27 cellular contexts compared by ENCODE assay signal in genomic region chr9:137449081-137449844, GRCh38. TPM values are rescaled to one million over a fixed set of nuclear protein-coding genes. Genes with fewer than 3 reads are reported as not detected.
DNase-seq lines count a peak whose midpoint lies in the region; ATAC-seq, FAIRE-seq and TF ChIP-seq lines count a peak whose summit lies in the region.
"Had no signal": no experiment of that assay in that cellular context is flagged by ENCODE, and none has a peak within 500 bp of the region (broad histone marks: within the 10 kb centered on the region; RNA-seq: fewer than 3 reads in every experiment).

No MANE protein-coding gene starts in this region.

- TF ChIP-seq CTCF in HepG2 (CRISPR knock-in tag; IDR thresholded peaks at IDR 0.05) (no peak), transverse colon (IDR thresholded peaks at IDR 0.05) (no peak)

- H3K27me3 ChIP-seq in HepG2 (ENCODE audit: control insufficient read depth in 1 of 2, insufficient read depth in 2 of 2, low read length in 2 of 2) (no peaks in the 10 kb centered on the region), transverse colon (no peaks in the 10 kb centered on the region)
- H3K27me3 ChIP-seq: left lung, Peyer's patch had no signal

- TF ChIP-seq EP300 in HepG2 (IDR thresholded peaks at IDR 0.05; ENCODE audit: low read depth in 2 of 2, low read length in 2 of 2) (no peak), HepG2 (CRISPR knock-in tag; IDR thresholded peaks at IDR 0.05; ENCODE audit: borderline replicate concordance) (no peak), transverse colon (IDR thresholded peaks at IDR 0.05; ENCODE audit: low read depth) (no peak)

- FAIRE-seq in HepG2 (lab: Jason Lieb, UNC) = no peak
- FAIRE-seq: bronchial epithelial cell, H54 had no signal

- peak overlapping the region in 2 of 3 donors; percentile 23 to 53 for H3K27ac Mint-ChIP-seq in IgD-negative memory B cell
- H3K27ac Mint-ChIP-seq: activated CD4-positive, alpha-beta memory T cell treated with anti-CD3 and anti-CD28 coated beads, Interleukin-2, amount 10 ng/mL, durations not matched to agents 7 days and 5 days; stimulated activated effector memory CD8-positive, alpha-beta T cell treated with anti-CD3 and anti-CD28 coated beads, Interleukin-12 subunit alpha, Interleukin-12 subunit beta, amount 100 ng/mL, for 72 hours had no signal

- intact Hi-C loops in left cardiac atrium (cut with DNase I) (no loop called here), left ventricle myocardium superior (cut with micrococcal nuclease) (no loop called here), HepG2 (cut with micrococcal nuclease; ENCODE audit: unreplicated experiment) (loop anchor here (5.0 kb wide), 1 partner anchor 162 kb away; no protein-coding TSS in a partner anchor), transverse colon (cut with DNase I; ENCODE audit: low total_unique reads) (no loop called here), head of caudate nucleus (cut with DNase I) (no loop called here)

- H3K36me3 ChIP-seq in HepG2 (replicated peaks in 1 of 2; ENCODE audit: control insufficient read depth in 1 of 2, insufficient read depth in 2 of 2, low read length in 2 of 2) (peaks cover 8 to 29% of the 10 kb centered on the region in 2 experiments), transverse colon (no peaks in the 10 kb centered on the region)

- no peak overlapping the region for H3K4me2 ChIP-seq in HepG2 (ENCODE audit: low read depth, low read length)

- WGBS in HepG2 (ENCODE audit: low lambda C conversion rate) = 94% methylated on average over 29 of the region's 36 CpGs
- WGBS in transverse colon (ENCODE audit: low coverage in 1 of 2), 2 donors = 87 to 100% methylated on average over 1 to 16 of the region's 36 CpGs

- peaks cover 7% of the 10 kb centered on the region; the same call in 1 of the 2 replicates for H4K20me1 ChIP-seq in HepG2 (ENCODE audit: insufficient read depth, low read length)

- H3K4me3 Mint-ChIP-seq in IgD-negative memory B cell = peak overlapping the region in 2 of 4 donors; percentile 50 to 60
- H3K4me3 Mint-ChIP-seq: activated CD4-positive, alpha-beta memory T cell treated with anti-CD3 and anti-CD28 coated beads, Interleukin-2, amount 10 ng/mL, durations not matched to agents 7 days and 5 days; activated T-cell treated with anti-CD3 and anti-CD28 coated beads, Interleukin-2, amount 50 U/mL, for 4 hours; stimulated activated effector memory CD8-positive, alpha-beta T cell treated with anti-CD3 and anti-CD28 coated beads, Interleukin-12 subunit alpha, Interleukin-12 subunit beta, amount 100 ng/mL, for 72 hours had no signal

- POLR2A ChIA-PET in HepG2 (lab: Yijun Ruan, JAX) = interaction anchor here (0.6 to 1.8 kb wide), 4 partner anchors 10 to 197 kb away, joined by 3 to 5 read pairs (median 4); partner anchors contain the start of genes EXD3, NOXA1, NRARP and NSMF

- peaks cover 8 to 16% (median 10%) of the 10 kb centered on the region in 3 donors for H3K4me1 Mint-ChIP-seq in IgD-negative memory B cell

- no peak for TF ChIP-seq POLR2A in HepG2 (IDR thresholded peaks at IDR 0.05; ENCODE audit: insufficient read depth in 1 of 2, low read depth in 2 of 2, low read length in 2 of 2)
- no peak for TF ChIP-seq POLR2A in transverse colon (IDR thresholded peaks at IDR 0.05)

- H3K4me3 ChIP-seq in HepG2 (replicated peaks in 1 of 3; ENCODE audit: insufficient read depth in 1 of 3, low read depth in 2 of 3, low read length in 3 of 3) = no peak overlapping the region
- H3K4me3 ChIP-seq in transverse colon = no peak overlapping the region
- H3K4me3 ChIP-seq: heart right ventricle, left lung, Peyer's patch, thoracic aorta had no signal

- H3K79me2 ChIP-seq in HepG2 (ENCODE audit: insufficient read depth, low read length) = peaks cover 2% of the 10 kb centered on the region

- no peaks in the 10 kb centered on the region for H3K36me3 Mint-ChIP-seq in IgD-negative memory B cell

- peaks cover 10% of the 10 kb centered on the region for H3K27me3 Mint-ChIP-seq in IgD-negative memory B cell

- DNase-seq in left cardiac atrium = peak; percentile 26
- no peak for DNase-seq in left ventricle myocardium superior
- DNase-seq in HepG2 (ENCODE audit: low spot score) = no peak
- DNase-seq in transverse colon = peak; percentile 8
- no peak for DNase-seq in head of caudate nucleus
- DNase-seq in COLO668 (lab: John Stamatoyannopoulos, UW; ENCODE audit: unreplicated experiment) = no peak
- DNase-seq: activated CD4-positive, alpha-beta memory T cell treated with anti-CD3 and anti-CD28 coated beads, Interleukin-2, amount 10 ng/mL, durations not matched to agents 7 days and 5 days; activated CD4-positive, CD25-positive, alpha-beta regulatory T cell; dermis blood vessel endothelial cell; DMS79 treated with DMSO at 0.1 percent for 48 hours; Karpas-422; NCI-H1105 treated with DMSO at 0.1 percent for 48 hours; NCI-H446 treated with DMSO at 0.1 percent for 48 hours; occipital lobe had no signal

- ATAC-seq in left cardiac atrium = no peak
- ATAC-seq in left ventricle myocardium superior = no peak
- ATAC-seq in HepG2 = no peak
- ATAC-seq in HG02642 (IDR thresholded peaks at IDR 0.05; ENCODE audit: poor library complexity, unreplicated experiment) = no peak
- ATAC-seq: activated T-cell treated with anti-CD3 and anti-CD28 coated beads, Interleukin-2, amount 50 U/mL, for 4 hours; heart right ventricle; left lung; stimulated activated effector memory CD8-positive, alpha-beta T cell treated with anti-CD3 and anti-CD28 coated beads, Interleukin-12 subunit alpha, Interleukin-12 subunit beta, amount 100 ng/mL, for 72 hours had no signal

- in situ Hi-C loops in HepG2 (cut with HindIII; ENCODE audit: extremely low pct_ligation_motif_present, low pct_unique_long_range_greater_than_20kb) (no loop called here), transverse colon (cut with MboI; ENCODE audit: low pct_ligation_motif_present in 1 of 4, low pct_unique_long_range_greater_than_20kb in 1 of 4, low sequenced_read_pairs in 3 of 4) (no loop called here)

- H2AFZ ChIP-seq in HepG2 (ENCODE audit: low read length) = no peak overlapping the region

- no peaks in the 10 kb centered on the region for H3K9me3 ChIP-seq in HepG2 (ENCODE audit: low read length)
- no peaks in the 10 kb centered on the region for H3K9me3 ChIP-seq in transverse colon
- H3K9me3 ChIP-seq: heart right ventricle, left lung, Peyer's patch, thoracic aorta had no signal

- no peak for TF ChIP-seq RAD21 in HepG2 (CRISPR knock-in tag; IDR thresholded peaks at IDR 0.05)

- CTCF ChIA-PET in HepG2 (lab: Yijun Ruan, JAX; ENCODE audit: low intra/inter-chr PET ratio, low total read pairs) = no interaction called here

- TSS peak; percentile 51 for BruUV-seq in HepG2 (replicated peaks; lab: Mats Ljungman, UMichigan)

- no peaks in the 10 kb centered on the region for H3K9me3 Mint-ChIP-seq in IgD-negative memory B cell
- H3K9me3 Mint-ChIP-seq: activated CD4-positive, alpha-beta memory T cell treated with anti-CD3 and anti-CD28 coated beads, Interleukin-2, amount 10 ng/mL, durations not matched to agents 7 days and 5 days; activated T-cell treated with anti-CD3 and anti-CD28 coated beads, Interleukin-2, amount 50 U/mL, for 4 hours; stimulated activated effector memory CD8-positive, alpha-beta T cell treated with anti-CD3 and anti-CD28 coated beads, Interleukin-12 subunit alpha, Interleukin-12 subunit beta, amount 100 ng/mL, for 72 hours; T-helper 2 cell treated with Interferon-gamma antibody and Interleukin-4, amounts not matched to agents 5 μg/mL and 100 μg/mL, for 36 hours had no signal

- no peak overlapping the region for H3K9ac ChIP-seq in HepG2 (ENCODE audit: insufficient read depth, low read depth, low read length)

- H3K4me1 ChIP-seq in HepG2 (ENCODE audit: insufficient read depth, low read length) = peaks cover 42% of the 10 kb centered on the region
- H3K4me1 ChIP-seq in transverse colon = peaks cover 6 to 20% (median 14%) of the 10 kb centered on the region in 4 donors

- H3K27ac ChIP-seq in HepG2 (ENCODE audit: extremely low read length, insufficient read depth, low read length) (peak overlapping the region; percentile 46), transverse colon (no peak overlapping the region)
- H3K27ac ChIP-seq: heart right ventricle, left lung, Peyer's patch, thoracic aorta had no signal

RNA-seq across cellular contexts. Expression of gene ENTPD8, which starts 8.1 kb away (rescaled TPM):
- total RNA-seq in left cardiac atrium (not detected), left ventricle myocardium superior (not detected), HepG2 (2016; rRNA removed; fragmentation: Illumina TruSeq; extraction: Trizol) (0.21 and 0.44 TPM in 2 replicates), transverse colon (100 to 1,000 TPM in 1 of 4 donors, 10 to 100 TPM in 3; 20.7 to 109 (median 63.8) TPM)
- polyA plus RNA-seq in IgD-negative memory B cell (not detected), HepG2 (2011; rRNA removed) (0.26 and 0.38 TPM in 2 replicates)
- total RNA-seq in HepG2 (2016; cell fraction: cytosol; rRNA removed; fragmentation: Illumina TruSeq; extraction: Trizol; ENCODE audit: low read depth) = 0.09 and 0.20 TPM in 2 replicates
- 0.33 and 0.43 TPM in 2 replicates for total RNA-seq in HepG2 (2016; cell fraction: insoluble cytoplasmic fraction; rRNA removed; fragmentation: Illumina TruSeq; extraction: Trizol)
- total RNA-seq in HepG2 (2016; cell fraction: membrane; rRNA removed; fragmentation: Illumina TruSeq; extraction: Trizol) = 0.21 and 0.37 TPM in 2 replicates
- total RNA-seq in HepG2 (2016; cell fraction: nucleus; rRNA removed; fragmentation: Illumina TruSeq; extraction: Trizol) = 0.28 and 0.34 TPM in 2 replicates
- 0.21 and 0.30 TPM in 2 replicates for polyA plus RNA-seq in HepG2 (2011; cell fraction: cytosol; rRNA removed)
- 3.0 and 3.2 TPM in 2 replicates for polyA plus RNA-seq in HepG2 (2011; cell fraction: nucleus; rRNA removed)
- polyA plus RNA-seq in HepG2 (2012) = 0.35 and 0.44 TPM in 2 replicates
- 0.05 and 0.14 TPM in 2 replicates for polyA plus RNA-seq in HepG2 (2016; cell fraction: cytosol; fragmentation: Illumina TruSeq; extraction: Trizol; ENCODE audit: low read depth)
- 0.25 TPM in 1 of 2 replicates, not detected in the other for polyA plus RNA-seq in HepG2 (2016; cell fraction: insoluble cytoplasmic fraction; fragmentation: Illumina TruSeq; extraction: Trizol; ENCODE audit: low read depth)
- polyA plus RNA-seq in HepG2 (2016; cell fraction: membrane; fragmentation: Illumina TruSeq; extraction: Trizol; ENCODE audit: low read depth) = 0.08 and 0.15 TPM in 2 replicates
- polyA plus RNA-seq in HepG2 (2016; cell fraction: nucleus; fragmentation: Illumina TruSeq; extraction: Trizol; ENCODE audit: insufficient read depth, low read depth) = 0.79 and 0.97 TPM in 2 replicates
- polyA minus RNA-seq in HepG2 (2011; rRNA and poly(A)+ RNA removed; ENCODE audit: low replicate concordance) = 0.26 TPM in 1 of 2 replicates, not detected in the other
- polyA minus RNA-seq in HepG2 (2011; cell fraction: cytosol; rRNA and poly(A)+ RNA removed) = not detected in 2 replicates
- polyA minus RNA-seq in HepG2 (2011; cell fraction: nucleus; rRNA and poly(A)+ RNA removed) = 0.26 and 0.37 TPM in 2 replicates
- total RNA-seq: activated CD4-positive, alpha-beta memory T cell treated with anti-CD3 and anti-CD28 coated beads, Interleukin-2, amount 10 ng/mL, durations not matched to agents 7 days and 5 days; activated T-cell treated with anti-CD3 and anti-CD28 coated beads, Interleukin-2, amount 50 U/mL, for 4 hours; bronchial epithelial cell; heart right ventricle; sciatic nerve; thoracic aorta had no signal
- polyA plus RNA-seq: AG04450 had no signal

RNA-seq across cellular contexts. Expression of gene NSMF, which starts 9.9 kb away (rescaled TPM):
- 10 to 100 TPM; 20.5 to 25.1 TPM for total RNA-seq in left cardiac atrium
- 10.2 TPM for total RNA-seq in left ventricle myocardium superior
- 3.4 TPM for polyA plus RNA-seq in IgD-negative memory B cell
- 38.3 and 44.3 TPM in 2 replicates for total RNA-seq in HepG2 (2016; rRNA removed; fragmentation: Illumina TruSeq; extraction: Trizol)
- total RNA-seq in HepG2 (2016; cell fraction: cytosol; rRNA removed; fragmentation: Illumina TruSeq; extraction: Trizol; ENCODE audit: low read depth) = 35.6 and 45.0 TPM in 2 replicates
- 31.9 and 43.2 TPM in 2 replicates for total RNA-seq in HepG2 (2016; cell fraction: insoluble cytoplasmic fraction; rRNA removed; fragmentation: Illumina TruSeq; extraction: Trizol)
- 88.7 and 95.2 TPM in 2 replicates for total RNA-seq in HepG2 (2016; cell fraction: membrane; rRNA removed; fragmentation: Illumina TruSeq; extraction: Trizol)
- total RNA-seq in HepG2 (2016; cell fraction: nucleus; rRNA removed; fragmentation: Illumina TruSeq; extraction: Trizol) = 47.8 and 56.5 TPM in 2 replicates
- polyA plus RNA-seq in HepG2 (2011; rRNA removed) = 183 and 271 TPM in 2 replicates
- polyA plus RNA-seq in HepG2 (2011; cell fraction: cytosol; rRNA removed) = 147 and 184 TPM in 2 replicates
- 1,153 and 1,227 TPM in 2 replicates for polyA plus RNA-seq in HepG2 (2011; cell fraction: nucleus; rRNA removed)
- polyA plus RNA-seq in HepG2 (2012) = 143 and 184 TPM in 2 replicates
- polyA plus RNA-seq in HepG2 (2016; cell fraction: cytosol; fragmentation: Illumina TruSeq; extraction: Trizol; ENCODE audit: low read depth) = 80.1 and 97.0 TPM in 2 replicates
- 62.3 and 80.0 TPM in 2 replicates for polyA plus RNA-seq in HepG2 (2016; cell fraction: insoluble cytoplasmic fraction; fragmentation: Illumina TruSeq; extraction: Trizol; ENCODE audit: low read depth)
- 159 and 160 TPM in 2 replicates for polyA plus RNA-seq in HepG2 (2016; cell fraction: membrane; fragmentation: Illumina TruSeq; extraction: Trizol; ENCODE audit: low read depth)
- polyA plus RNA-seq in HepG2 (2016; cell fraction: nucleus; fragmentation: Illumina TruSeq; extraction: Trizol; ENCODE audit: insufficient read depth, low read depth) = 179 and 193 TPM in 2 replicates
- 64.9 and 155 TPM in 2 replicates for polyA minus RNA-seq in HepG2 (2011; rRNA and poly(A)+ RNA removed; ENCODE audit: low replicate concordance)
- polyA minus RNA-seq in HepG2 (2011; cell fraction: cytosol; rRNA and poly(A)+ RNA removed) = 76.5 and 105 TPM in 2 replicates
- polyA minus RNA-seq in HepG2 (2011; cell fraction: nucleus; rRNA and poly(A)+ RNA removed) = 147 and 159 TPM in 2 replicates
- 100 to 1,000 TPM in 1 of 4 donors, 10 to 100 TPM in 3; 44.6 to 130 (median 55.2) TPM for total RNA-seq in transverse colon

RNA-seq across cellular contexts. Expression of gene NOXA1, which starts 26.1 kb away (rescaled TPM):
- total RNA-seq in left cardiac atrium = 1 to 10 TPM; 2.5 to 5.3 TPM
- 1.9 TPM for total RNA-seq in left ventricle myocardium superior
- 1.4 TPM for polyA plus RNA-seq in IgD-negative memory B cell
- total RNA-seq in HepG2 (2016; rRNA removed; fragmentation: Illumina TruSeq; extraction: Trizol) = 0.63 and 1.2 TPM in 2 replicates
- total RNA-seq in HepG2 (2016; cell fraction: cytosol; rRNA removed; fragmentation: Illumina TruSeq; extraction: Trizol; ENCODE audit: low read depth) = 0.81 and 1.1 TPM in 2 replicates
- 0.82 and 1.9 TPM in 2 replicates for total RNA-seq in HepG2 (2016; cell fraction: insoluble cytoplasmic fraction; rRNA removed; fragmentation: Illumina TruSeq; extraction: Trizol)
- 0.46 and 1.00 TPM in 2 replicates for total RNA-seq in HepG2 (2016; cell fraction: membrane; rRNA removed; fragmentation: Illumina TruSeq; extraction: Trizol)
- total RNA-seq in HepG2 (2016; cell fraction: nucleus; rRNA removed; fragmentation: Illumina TruSeq; extraction: Trizol) = 1.6 and 2.0 TPM in 2 replicates
- polyA plus RNA-seq in HepG2 (2011; rRNA removed) = 0.78 and 2.1 TPM in 2 replicates
- 0.53 and 1.0 TPM in 2 replicates for polyA plus RNA-seq in HepG2 (2011; cell fraction: cytosol; rRNA removed)
- 17.1 and 17.5 TPM in 2 replicates for polyA plus RNA-seq in HepG2 (2011; cell fraction: nucleus; rRNA removed)
- polyA plus RNA-seq in HepG2 (2012) = 0.76 and 1.0 TPM in 2 replicates
- polyA plus RNA-seq in HepG2 (2016; cell fraction: cytosol; fragmentation: Illumina TruSeq; extraction: Trizol; ENCODE audit: low read depth) = 0.60 and 0.67 TPM in 2 replicates
- polyA plus RNA-seq in HepG2 (2016; cell fraction: insoluble cytoplasmic fraction; fragmentation: Illumina TruSeq; extraction: Trizol; ENCODE audit: low read depth) = 0.39 and 0.46 TPM in 2 replicates
- polyA plus RNA-seq in HepG2 (2016; cell fraction: membrane; fragmentation: Illumina TruSeq; extraction: Trizol; ENCODE audit: low read depth) = 0.44 and 0.56 TPM in 2 replicates
- 3.7 and 3.8 TPM in 2 replicates for polyA plus RNA-seq in HepG2 (2016; cell fraction: nucleus; fragmentation: Illumina TruSeq; extraction: Trizol; ENCODE audit: insufficient read depth, low read depth)
- 0.44 and 0.61 TPM in 2 replicates for polyA minus RNA-seq in HepG2 (2011; rRNA and poly(A)+ RNA removed; ENCODE audit: low replicate concordance)
- polyA minus RNA-seq in HepG2 (2011; cell fraction: cytosol; rRNA and poly(A)+ RNA removed) = 0.44 TPM in 1 of 2 replicates, not detected in the other
- polyA minus RNA-seq in HepG2 (2011; cell fraction: nucleus; rRNA and poly(A)+ RNA removed) = 1.8 and 3.4 TPM in 2 replicates
- 10 to 100 TPM; 19.7 to 53.9 (median 40.8) TPM for total RNA-seq in transverse colon

RNA-seq across cellular contexts. Expression of gene EXD3, which starts 26.3 kb away (rescaled TPM):
- 10 to 100 TPM in 1 of 2 donors, 1 to 10 TPM in 1; 8.0 to 11.7 TPM for total RNA-seq in left cardiac atrium
- total RNA-seq in left ventricle myocardium superior = 8.3 TPM
- 5.6 TPM for polyA plus RNA-seq in IgD-negative memory B cell
- 1.3 and 2.7 TPM in 2 replicates for total RNA-seq in HepG2 (2016; rRNA removed; fragmentation: Illumina TruSeq; extraction: Trizol)
- total RNA-seq in HepG2 (2016; cell fraction: cytosol; rRNA removed; fragmentation: Illumina TruSeq; extraction: Trizol; ENCODE audit: low read depth) = 1.1 and 1.7 TPM in 2 replicates
- 1.3 and 3.1 TPM in 2 replicates for total RNA-seq in HepG2 (2016; cell fraction: insoluble cytoplasmic fraction; rRNA removed; fragmentation: Illumina TruSeq; extraction: Trizol)
- 1.6 and 2.4 TPM in 2 replicates for total RNA-seq in HepG2 (2016; cell fraction: membrane; rRNA removed; fragmentation: Illumina TruSeq; extraction: Trizol)
- total RNA-seq in HepG2 (2016; cell fraction: nucleus; rRNA removed; fragmentation: Illumina TruSeq; extraction: Trizol) = 3.0 and 3.1 TPM in 2 replicates
- 4.8 and 9.1 TPM in 2 replicates for polyA plus RNA-seq in HepG2 (2011; rRNA removed)
- polyA plus RNA-seq in HepG2 (2011; cell fraction: cytosol; rRNA removed) = 1.6 and 3.2 TPM in 2 replicates
- polyA plus RNA-seq in HepG2 (2011; cell fraction: nucleus; rRNA removed) = 82.5 and 82.6 TPM in 2 replicates
- 4.7 and 9.6 TPM in 2 replicates for polyA plus RNA-seq in HepG2 (2012)
- 3.8 and 4.6 TPM in 2 replicates for polyA plus RNA-seq in HepG2 (2016; cell fraction: cytosol; fragmentation: Illumina TruSeq; extraction: Trizol; ENCODE audit: low read depth)
- polyA plus RNA-seq in HepG2 (2016; cell fraction: insoluble cytoplasmic fraction; fragmentation: Illumina TruSeq; extraction: Trizol; ENCODE audit: low read depth) = 2.3 and 2.8 TPM in 2 replicates
- polyA plus RNA-seq in HepG2 (2016; cell fraction: membrane; fragmentation: Illumina TruSeq; extraction: Trizol; ENCODE audit: low read depth) = 5.3 and 6.7 TPM in 2 replicates
- polyA plus RNA-seq in HepG2 (2016; cell fraction: nucleus; fragmentation: Illumina TruSeq; extraction: Trizol; ENCODE audit: insufficient read depth, low read depth) = 8.9 and 9.7 TPM in 2 replicates
- 3.4 and 4.2 TPM in 2 replicates for polyA minus RNA-seq in HepG2 (2011; rRNA and poly(A)+ RNA removed; ENCODE audit: low replicate concordance)
- polyA minus RNA-seq in HepG2 (2011; cell fraction: cytosol; rRNA and poly(A)+ RNA removed) = 0.62 and 2.6 TPM in 2 replicates
- 6.6 and 9.0 TPM in 2 replicates for polyA minus RNA-seq in HepG2 (2011; cell fraction: nucleus; rRNA and poly(A)+ RNA removed)
- 100 to 1,000 TPM in 1 of 4 donors, 10 to 100 TPM in 3; 47.6 to 228 (median 74.2) TPM for total RNA-seq in transverse colon

Comparison
In these comparisons a context has a peak if more than half of its experiments do, and no peak if none do; other contexts are left out.
1. DNase-seq: peak in left cardiac atrium (single experiment) and transverse colon (single experiment); none in left ventricle myocardium superior (single experiment), HepG2 (single experiment), head of caudate nucleus (0 of 42) and COLO668 (single experiment).
2. RNA of gene ENTPD8, which starts 8.1 kb away (total RNA-seq): 20.7 to 109 TPM in transverse colon; 0.09 to 0.44 TPM in HepG2, not detected in left cardiac atrium and not detected in left ventricle myocardium superior (single experiment); every median in the first group is over 10 times any median in the second.